ENCODE assay signal across 14 cellular contexts in genomic region chr12:108307006-108307405, GRCh38. TPM values are rescaled to one million over a fixed set of nuclear protein-coding genes. Genes with fewer than 3 reads are reported as not detected.
DNase-seq lines count a peak whose midpoint lies in the region; ATAC-seq and TF ChIP-seq lines count a peak whose summit lies in the region.
"Had no signal": no experiment of that assay in that cellular context is flagged by ENCODE, and none has a peak within 500 bp of the region (broad histone marks: within the 10 kb centered on the region; RNA-seq: fewer than 3 reads in every experiment).

No MANE protein-coding gene starts in this region.

- H3K27ac Mint-ChIP-seq in naive thymus-derived CD4-positive, alpha-beta T cell: no peak overlapping the region

- peak; percentile 26 for ATAC-seq in naive thymus-derived CD4-positive, alpha-beta T cell

- H3K4me3 ChIP-seq in AG09309 (ENCODE audit: control insufficient read depth, low read depth, low read length): no peak overlapping the region
- H3K4me3 ChIP-seq in naive thymus-derived CD4-positive, alpha-beta T cell (ENCODE audit: low read length): no peak overlapping the region
- H3K4me3 ChIP-seq: tibial nerve had no signal

- H3K27me3 ChIP-seq in naive thymus-derived CD4-positive, alpha-beta T cell (ENCODE audit: control insufficient read depth in 2 of 2, insufficient read depth in 2 of 2, low read length in 2 of 2): no peaks in the 10 kb centered on the region
- H3K27me3 ChIP-seq: tibial nerve had no signal

- CTCF ChIA-PET in naive thymus-derived CD4-positive, alpha-beta T cell (lab: Charles Lee): no interaction called here

- peaks cover 0 to under 1% (median 0%) of the 10 kb centered on the region in 5 donors for H3K36me3 Mint-ChIP-seq in naive thymus-derived CD4-positive, alpha-beta T cell

- H3K27me3 Mint-ChIP-seq in naive thymus-derived CD4-positive, alpha-beta T cell: peaks cover 0 to 45% (median 14%) of the 10 kb centered on the region in 5 donors

- POLR2A ChIA-PET in naive thymus-derived CD4-positive, alpha-beta T cell (lab: Charles Lee): no interaction called here

- H3K4me1 ChIP-seq in naive thymus-derived CD4-positive, alpha-beta T cell (ENCODE audit: control insufficient read depth in 2 of 2, insufficient read depth in 2 of 2, low read length in 2 of 2): peaks cover 0 to 10% of the 10 kb centered on the region in 2 donors

- peak overlapping the region; percentile 26 for H3K27ac ChIP-seq in caudate nucleus (ENCODE audit: low read depth, low read length)
- no peak overlapping the region for H3K27ac ChIP-seq in naive thymus-derived CD4-positive, alpha-beta T cell (ENCODE audit: low read depth, low read length)

- DNase-seq in AG09309 (ENCODE audit: low read depth) (peak; percentile 98), HS-27A (ENCODE audit: low read depth) (peak; percentile 93), caudate nucleus (lab: John Stamatoyannopoulos, UW) (peak in 8 of 61 donors; percentile 6 to 14 (median 10)), islet precursor cell (no peak), NCI-H1694 (lab: John Stamatoyannopoulos, UW) (no peak), NCI-H1048 (lab: John Stamatoyannopoulos, UW) (no peak), GM10266 (ENCODE audit: extremely low spot score) (no peak)
- no peak for DNase-seq in naive thymus-derived CD4-positive, alpha-beta T cell
- DNase-seq: activated CD4-positive, alpha-beta T cell treated with anti-CD3 and anti-CD28 coated beads for 4 hours; glutamatergic neuron; NCI-H2029; SHP77 treated with DMSO at 0.1 percent for 48 hours; stimulated activated CD4-positive, alpha-beta T cell treated with anti-CD3 and anti-CD28 coated beads, Interleukin-1b, Interleukin-23, amount 100 ng/mL, for 48 hours had no signal

- H3K36me3 ChIP-seq in naive thymus-derived CD4-positive, alpha-beta T cell (ENCODE audit: control insufficient read depth in 2 of 3, insufficient read depth in 3 of 3, low read length in 3 of 3): no peaks in the 10 kb centered on the region
- H3K36me3 ChIP-seq: tibial nerve had no signal

- intact Hi-C loops in naive thymus-derived CD4-positive, alpha-beta T cell (cut with micrococcal nuclease): no loop called here

- TF ChIP-seq CTCF in AG09309 (IDR thresholded peaks at IDR 0.05; ENCODE audit: control insufficient read depth, insufficient read depth, low read depth, low read length, missing control alignments) (no peak), GM10266 (IDR thresholded peaks at IDR 0.05; ENCODE audit: control insufficient read depth, insufficient read depth, low read depth, missing control alignments) (no peak)

- H3K9me3 ChIP-seq in naive thymus-derived CD4-positive, alpha-beta T cell (ENCODE audit: control insufficient read depth in 2 of 3, low read length in 3 of 3): no peaks in the 10 kb centered on the region
- H3K9me3 ChIP-seq: tibial nerve had no signal

- peaks cover 0 to 25% (median 4%) of the 10 kb centered on the region in 7 donors for H3K4me1 Mint-ChIP-seq in naive thymus-derived CD4-positive, alpha-beta T cell

- no peaks in the 10 kb centered on the region for H3K9me3 Mint-ChIP-seq in naive thymus-derived CD4-positive, alpha-beta T cell

- no peak overlapping the region for H3K4me3 Mint-ChIP-seq in naive thymus-derived CD4-positive, alpha-beta T cell

RNA-seq across cellular contexts. Expression of gene CMKLR1, which starts 32.1 kb away (rescaled TPM):
- total RNA-seq in naive thymus-derived CD4-positive, alpha-beta T cell: 1 to 10 TPM in 3 of 5 experiments, under 1 TPM in 1, not detected in 1; 0.64 to 8.8 (median 2.0) TPM
- polyA plus RNA-seq in naive thymus-derived CD4-positive, alpha-beta T cell: under 1 TPM in 1 of 2 donors, not detected in 1; 0.06 TPM

Comparison
In these comparisons a context has a peak if more than half of its experiments do, and no peak if none do; other contexts are left out.
1. DNase-seq: peak in AG09309 (single experiment) and HS-27A (single experiment); none in naive thymus-derived CD4-positive, alpha-beta T cell (0 of 9), islet precursor cell (single experiment), NCI-H1694 (single experiment), NCI-H1048 (single experiment) and GM10266 (single experiment).